8 cellular contexts compared by ENCODE assay signal in genomic region chr3:197501496-197501878, GRCh38. TPM values are rescaled to one million over a fixed set of nuclear protein-coding genes. Genes with fewer than 3 reads are reported as not detected.
A peak's percentile ranks its signal among the peaks of the same experiment; 100 is the strongest.
DNase-seq lines count a peak whose midpoint lies in the region; ATAC-seq and TF ChIP-seq lines count a peak whose summit lies in the region.

No MANE protein-coding gene starts in this region.

- no peaks in the 10 kb centered on the region for H3K36me3 ChIP-seq in lower lobe of right lung

- H3K4me1 ChIP-seq in lower lobe of right lung: peaks cover 7% of the 10 kb centered on the region

- ATAC-seq in HG03060 (IDR thresholded peaks at IDR 0.05; ENCODE audit: low read depth, unreplicated experiment) (peak; percentile 18), lower lobe of right lung (peak; percentile 21 to 48), HG02588 (IDR thresholded peaks at IDR 0.05; ENCODE audit: unreplicated experiment) (no peak), HG02840 (IDR thresholded peaks at IDR 0.05; ENCODE audit: low FRiP score, unreplicated experiment) (no peak)

- TF ChIP-seq CTCF in GM13977 (IDR thresholded peaks at IDR 0.05; ENCODE audit: extremely low read depth, insufficient read depth, missing control alignments) (no peak), lower lobe of right lung (IDR thresholded peaks at IDR 0.05) (no peak)

- H3K27me3 ChIP-seq in lower lobe of right lung (ENCODE audit: low read depth): no peaks in the 10 kb centered on the region

- no peak overlapping the region for H3K27ac ChIP-seq in lower lobe of right lung

- in situ Hi-C loops in GM13977 (cut with MboI; ENCODE audit: low pct_unique_long_range_greater_than_20kb, low sequenced_read_pairs, unreplicated experiment): loop anchor here (10.0 to 25.0 kb wide), 2 partner anchors 247 to 489 kb away; no protein-coding TSS in a partner anchor

- intact Hi-C loops in lower lobe of right lung (cut with DNase I): loop anchor here (10.0 kb wide), 1 partner anchor 247 kb away; no protein-coding TSS in a partner anchor

- H3K9me3 ChIP-seq in lower lobe of right lung: no peaks in the 10 kb centered on the region

- DNase-seq in GM13977 (ENCODE audit: low spot score) (peak; percentile 56), SK-N-DZ (ENCODE audit: low spot score) (peak; percentile 79), lower lobe of right lung (no peak), GF-D8 (lab: John Stamatoyannopoulos, UW) (no peak)
- DNase-seq in stimulated activated naive CD4-positive, alpha-beta T cell (lab: John Stamatoyannopoulos, UW): no peak

- H3K4me3 ChIP-seq in lower lobe of right lung: no peak overlapping the region

RNA-seq across cellular contexts. Expression of gene BDH1, which starts 54.3 kb away (rescaled TPM):
- polyA plus RNA-seq in SK-N-DZ (2014; cell fraction: cytosol; rRNA removed): 36.4 and 40.1 TPM in 2 replicates
- 57.0 and 76.4 TPM in 2 replicates for polyA plus RNA-seq in SK-N-DZ (2014; cell fraction: nucleus; rRNA removed)
- 12.4 TPM for total RNA-seq in lower lobe of right lung

Comparison
In these comparisons a context has a peak if more than half of its experiments do, and no peak if none do; other contexts are left out.
1. DNase-seq: peak in GM13977 (single experiment) and SK-N-DZ (single experiment); none in lower lobe of right lung (single experiment), stimulated activated naive CD4-positive, alpha-beta T cell (0 of 6) and GF-D8 (single experiment).
2. ATAC-seq: peak in HG03060 (single experiment) and lower lobe of right lung (2 of 2); none in HG02588 (single experiment) and HG02840 (single experiment).